28 cellular contexts compared by ENCODE assay signal in the genomic region with DNA sequence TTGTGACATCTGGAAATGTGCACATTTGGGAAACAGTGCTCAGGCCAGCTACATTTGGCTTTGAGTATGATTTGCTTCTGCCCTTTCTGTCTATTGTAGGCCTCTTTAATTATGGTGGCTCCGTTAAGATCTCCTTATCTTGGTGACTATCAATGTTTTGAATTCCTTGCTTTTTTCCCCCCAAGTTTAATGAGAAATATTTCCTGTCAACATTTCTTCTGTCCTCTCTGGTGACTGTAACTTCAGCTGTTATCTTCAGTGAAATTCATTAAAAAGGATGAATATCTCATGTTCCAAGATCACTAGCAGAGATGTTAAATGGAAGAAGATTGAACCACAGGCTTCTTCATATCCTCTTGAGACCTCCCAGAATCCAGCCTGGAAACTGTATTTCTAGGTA.
"Had no signal": no experiment of that assay in that cellular context is flagged by ENCODE, and none has a peak within 500 bp of the region (broad histone marks: within the 10 kb centered on the region; RNA-seq: fewer than 3 reads in every experiment).

No MANE protein-coding gene starts in this region.

- H3K27me3 ChIP-seq: adrenal gland, brain microvascular endothelial cell, Peyer's patch had no signal

- H3K9me3 Mint-ChIP-seq: activated CD4-positive, alpha-beta T cell treated with anti-CD3 and anti-CD28 coated beads, Interleukin-2, amount 10 ng/mL, durations not matched to agents 7 days and 5 days; activated naive CD4-positive, alpha-beta T cell treated with anti-CD3 and anti-CD28 coated beads, Interleukin-2, amount 50 U/mL, for 24 hours; activated T-cell treated with anti-CD3 and anti-CD28 coated beads, Interleukin-2, amount 50 U/mL, for 24 hours; activated T-helper 2 cell treated with anti-CD3 and anti-CD28 coated beads, Interferon-gamma antibody, Interleukin-2, Interleukin-4, amounts not matched to agents 10 μg/mL and 5 μg/mL and 100 μg/mL, durations not matched to agents 14 hours and 24 hours and 36 hours; T-helper 1 cell treated with Interleukin-12 subunit alpha and Interleukin-12 subunit beta and Interleukin-4 antibody, amounts not matched to agents 30 μg/mL and 1 μg/mL, for 36 hours; T-helper 2 cell treated with Interferon-gamma antibody and Interleukin-4, amounts not matched to agents 5 μg/mL and 100 μg/mL, for 36 hours had no signal

- H3K27ac ChIP-seq: adrenal gland, brain microvascular endothelial cell, Peyer's patch, RWPE1 had no signal

- H3K4me3 Mint-ChIP-seq: activated CD4-positive, alpha-beta T cell treated with anti-CD3 and anti-CD28 coated beads for 36 hours; activated CD4-positive, alpha-beta T cell treated with anti-CD3 and anti-CD28 coated beads, Interleukin-2, amount 10 ng/mL, durations not matched to agents 7 days and 5 days; activated CD8-positive, alpha-beta T cell treated with anti-CD3 and anti-CD28 coated beads, Interleukin-2, amount 10 ng/mL, durations not matched to agents 7 days and 5 days; activated naive CD4-positive, alpha-beta T cell treated with anti-CD3 and anti-CD28 coated beads, Interleukin-2, amount 50 U/mL, for 24 hours; activated T-cell treated with anti-CD3 and anti-CD28 coated beads, Interleukin-2, amount 50 U/mL, for 24 hours; T-helper 1 cell treated with Interleukin-12 subunit alpha and Interleukin-12 subunit beta and Interleukin-4 antibody, amounts not matched to agents 30 μg/mL and 1 μg/mL, for 36 hours; T-helper 2 cell treated with Interferon-gamma antibody and Interleukin-4, amounts not matched to agents 5 μg/mL and 100 μg/mL, for 36 hours had no signal

- FAIRE-seq: TTC549 had no signal

- ATAC-seq: activated CD4-positive, alpha-beta T cell treated with anti-CD3 and anti-CD28 coated beads for 36 hours; activated CD4-positive, CD25-positive, alpha-beta regulatory T cell treated with anti-CD3 and anti-CD28 coated beads, Interleukin-2, amount 50 U/mL, for 24 hours; activated CD8-positive, alpha-beta T cell treated with anti-CD3 and anti-CD28 coated beads, Interleukin-2, amount 10 ng/mL, durations not matched to agents 7 days and 5 days; Right ventricle myocardium inferior had no signal

- H3K4me1 Mint-ChIP-seq: activated CD4-positive, alpha-beta T cell treated with anti-CD3 and anti-CD28 coated beads for 36 hours; activated CD4-positive, alpha-beta T cell treated with anti-CD3 and anti-CD28 coated beads, Interleukin-2, amount 10 ng/mL, durations not matched to agents 7 days and 5 days; activated naive CD4-positive, alpha-beta T cell treated with anti-CD3 and anti-CD28 coated beads, Interleukin-2, amount 50 U/mL, for 24 hours had no signal

- DNase-seq: activated CD4-positive, alpha-beta T cell treated with anti-CD3 and anti-CD28 coated beads for 36 hours; activated CD4-positive, alpha-beta T cell treated with anti-CD3 and anti-CD28 coated beads, Interleukin-2, amount 10 ng/mL, durations not matched to agents 7 days and 5 days; activated CD4-positive, alpha-beta T cell treated with anti-CD3 and anti-CD28 coated beads, Interleukin-2, amount 50 U/mL, for 48 hours; activated CD8-positive, alpha-beta T cell treated with anti-CD3 and anti-CD28 coated beads, Interleukin-2, amount 10 ng/mL, durations not matched to agents 7 days and 5 days; activated gamma-delta T cell; activated naive CD4-positive, alpha-beta T cell treated with Interleukin-2 at 50 U/mL for 16 hours; activated T-cell treated with anti-CD3 and anti-CD28 coated beads, Interleukin-2, amount 50 U/mL, for 24 hours; adrenal gland; brain microvascular endothelial cell; central memory CD4-positive, alpha-beta T cell; Kasumi-1; KG1; NCI-H1105; NCI-H1417 treated with DMSO at 0.1 percent for 48 hours; NCI-H1694; NCI-H1930; NCI-H345; NCI-H524 treated with DMSO at 0.1 percent for 48 hours; Peyer's patch; SIG-M5 had no signal

- H3K36me3 Mint-ChIP-seq: activated naive CD4-positive, alpha-beta T cell treated with anti-CD3 and anti-CD28 coated beads, Interleukin-2, amount 50 U/mL, for 24 hours had no signal

- H3K9me3 ChIP-seq: adrenal gland, Peyer's patch had no signal

- H3K4me3 ChIP-seq: adrenal gland, Peyer's patch had no signal

- H3K27ac Mint-ChIP-seq: activated CD4-positive, alpha-beta T cell treated with anti-CD3 and anti-CD28 coated beads for 36 hours; activated CD4-positive, alpha-beta T cell treated with anti-CD3 and anti-CD28 coated beads, Interleukin-2, amount 10 ng/mL, durations not matched to agents 7 days and 5 days; activated CD8-positive, alpha-beta T cell treated with anti-CD3 and anti-CD28 coated beads, Interleukin-2, amount 10 ng/mL, durations not matched to agents 7 days and 5 days; activated naive CD4-positive, alpha-beta T cell treated with anti-CD3 and anti-CD28 coated beads, Interleukin-2, amount 50 U/mL, for 24 hours; activated T-cell treated with anti-CD3 and anti-CD28 coated beads, Interleukin-2, amount 50 U/mL, for 24 hours; activated T-helper 2 cell treated with anti-CD3 and anti-CD28 coated beads, Interferon-gamma antibody, Interleukin-2, Interleukin-4, amounts not matched to agents 10 μg/mL and 5 μg/mL and 100 μg/mL, durations not matched to agents 14 hours and 24 hours and 36 hours; T-helper 1 cell treated with Interleukin-12 subunit alpha and Interleukin-12 subunit beta and Interleukin-4 antibody, amounts not matched to agents 30 μg/mL and 1 μg/mL, for 36 hours; T-helper 2 cell treated with Interferon-gamma antibody and Interleukin-4, amounts not matched to agents 5 μg/mL and 100 μg/mL, for 36 hours had no signal

- H3K4me1 ChIP-seq: Peyer's patch had no signal

- H3K36me3 ChIP-seq: adrenal gland, brain microvascular endothelial cell, Peyer's patch had no signal
